1 cellular context compared by ENCODE assay signal in the genomic region with DNA sequence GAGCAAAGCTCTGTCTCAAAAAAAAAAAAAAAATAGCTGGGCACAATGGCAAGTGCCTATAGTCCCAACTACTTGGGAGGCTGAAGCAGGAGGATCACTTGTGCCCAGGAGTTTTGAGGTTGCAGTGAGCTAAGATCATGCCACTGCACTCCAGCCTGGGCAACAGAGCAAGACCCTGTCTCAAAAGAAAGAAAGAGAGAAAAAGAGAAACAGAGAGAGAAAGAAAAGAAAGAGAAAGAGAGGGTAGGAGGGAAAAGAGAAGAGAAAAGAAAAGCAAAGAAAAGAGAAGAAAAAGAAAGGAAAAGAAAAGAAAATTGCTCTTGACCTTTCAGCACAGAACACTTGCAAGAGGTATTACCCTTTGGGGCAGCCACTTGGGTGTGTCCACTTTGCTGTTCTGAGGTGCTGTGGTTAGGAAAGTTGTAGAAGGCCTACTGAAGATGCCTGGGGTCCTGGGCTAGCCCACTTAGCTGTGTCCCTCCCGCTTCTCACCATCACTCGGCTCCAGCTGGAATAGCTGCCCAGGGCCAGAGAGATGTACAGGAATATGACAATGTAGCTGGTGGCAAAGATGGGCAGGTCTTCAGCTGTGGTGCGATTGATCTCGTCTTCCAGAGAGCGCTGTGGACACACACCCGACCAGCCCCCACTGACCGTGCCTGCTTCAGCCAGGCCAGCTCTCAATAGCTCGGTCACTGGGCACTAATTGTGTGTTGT.
TF ChIP-seq lines count a peak whose summit lies in the region.

No MANE protein-coding gene starts in this region.

TF ChIP-seq in K562, 482 proteins besides CTCF, POLR2A, EP300 and RAD21:
- TF ChIP-seq, protein P1, sequence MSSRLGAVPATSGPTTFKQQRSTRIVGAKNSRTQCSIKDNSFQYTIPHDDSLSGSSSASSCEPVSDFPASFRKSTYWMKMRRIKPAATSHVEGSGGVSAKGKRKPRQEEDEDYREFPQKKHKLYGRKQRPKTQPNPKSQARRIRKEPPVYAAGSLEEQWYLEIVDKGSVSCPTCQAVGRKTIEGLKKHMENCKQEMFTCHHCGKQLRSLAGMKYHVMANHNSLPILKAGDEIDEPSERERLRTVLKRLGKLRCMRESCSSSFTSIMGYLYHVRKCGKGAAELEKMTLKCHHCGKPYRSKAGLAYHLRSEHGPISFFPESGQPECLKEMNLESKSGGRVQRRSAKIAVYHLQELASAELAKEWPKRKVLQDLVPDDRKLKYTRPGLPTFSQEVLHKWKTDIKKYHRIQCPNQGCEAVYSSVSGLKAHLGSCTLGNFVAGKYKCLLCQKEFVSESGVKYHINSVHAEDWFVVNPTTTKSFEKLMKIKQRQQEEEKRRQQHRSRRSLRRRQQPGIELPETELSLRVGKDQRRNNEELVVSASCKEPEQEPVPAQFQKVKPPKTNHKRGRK (tag; IDR thresholded peaks at IDR 0.05): peak; percentile 81
- TF ChIP-seq ETV5 (CRISPR knock-in tag; IDR thresholded peaks at IDR 0.05; ENCODE audit: low read depth) (no peak), ZNF584 (CRISPR knock-in tag; IDR thresholded peaks at IDR 0.05; ENCODE audit: low read depth) (no peak)
